15 cellular contexts compared by ENCODE assay signal in genomic region chr12:34406228-34406995, GRCh38.
A peak's percentile ranks its signal among the peaks of the same experiment; 100 is the strongest.
DNase-seq lines count a peak whose midpoint lies in the region; ATAC-seq and TF ChIP-seq lines count a peak whose summit lies in the region.
"Had no signal": no experiment of that assay in that cellular context is flagged by ENCODE, and none has a peak within 500 bp of the region (broad histone marks: within the 10 kb centered on the region; RNA-seq: fewer than 3 reads in every experiment).

No MANE protein-coding gene starts in this region.

- H3K27me3 ChIP-seq in right lobe of liver = no peaks in the 10 kb centered on the region

- no peaks in the 10 kb centered on the region for H3K36me3 Mint-ChIP-seq in central memory CD8-positive, alpha-beta T cell (ENCODE audit: insufficient read depth)
- H3K36me3 Mint-ChIP-seq in type B pancreatic cell = peaks cover 3% of the 10 kb centered on the region

- H3K27ac ChIP-seq in right lobe of liver = no peak overlapping the region
- H3K27ac ChIP-seq: skin epidermis had no signal

- H3K9me3 ChIP-seq in right lobe of liver = peaks cover 0 to 40% (median 0%) of the 10 kb centered on the region in 4 donors

- no peak overlapping the region for H3K27ac Mint-ChIP-seq in central memory CD8-positive, alpha-beta T cell (ENCODE audit: low read depth)
- no peak overlapping the region for H3K27ac Mint-ChIP-seq in type B pancreatic cell
- H3K27ac Mint-ChIP-seq: activated CD8-positive, alpha-beta T cell treated with anti-CD3 and anti-CD28 coated beads for 36 hours; naive B cell; T-helper 1 cell treated with Interleukin-12 subunit alpha and Interleukin-12 subunit beta and Interleukin-4 antibody, amounts not matched to agents 30 μg/mL and 1 μg/mL, for 36 hours had no signal

- no peaks in the 10 kb centered on the region for H3K27me3 Mint-ChIP-seq in central memory CD8-positive, alpha-beta T cell
- H3K27me3 Mint-ChIP-seq in type B pancreatic cell = no peaks in the 10 kb centered on the region
- H3K27me3 Mint-ChIP-seq: activated CD8-positive, alpha-beta T cell treated with anti-CD3 and anti-CD28 coated beads for 36 hours; naive B cell had no signal

- WGBS in right lobe of liver (ENCODE audit: insufficient coverage, low coverage, low lambda C conversion rate, missing lambda C conversion rate) = 49% methylated on average over 8 of the region's 18 CpGs

- TF ChIP-seq CTCF in right lobe of liver (IDR thresholded peaks at IDR 0.05) (no peak), type B pancreatic cell (conservative IDR thresholded peaks at IDR 0.05) (no peak)

- DNase-seq in activated effector memory CD4-positive, alpha-beta T cell treated with anti-CD3 and anti-CD28 coated beads, Interleukin-2, amount 50 U/mL, for 16 hours = peak; percentile 45
- DNase-seq in activated effector memory CD4-positive, alpha-beta T cell treated with Interleukin-2 at 50 U/mL for 16 hours = no peak
- peak; percentile 7 to 8 for DNase-seq in central memory CD8-positive, alpha-beta T cell (ENCODE audit: low spot score in 2 of 2)
- DNase-seq in right lobe of liver (peak; percentile 5 to 24 (median 21)), type B pancreatic cell (ENCODE audit: extremely low spot score, unreplicated experiment) (peak; percentile 39), NCI-H2107 (lab: John Stamatoyannopoulos, UW) (no peak), DMS79 treated with DMSO at 0.1 percent for 48 hours (lab: John Stamatoyannopoulos, UW) (no peak)
- DNase-seq: activated CD8-positive, alpha-beta T cell treated with anti-CD3 and anti-CD28 coated beads for 36 hours; naive B cell; NCI-H1694 treated with DMSO at 0.1 percent for 48 hours; NCI-H524; trophoblast cell had no signal

- H3K4me3 ChIP-seq in right lobe of liver = no peak overlapping the region
- H3K4me3 ChIP-seq: skin epidermis had no signal

- TF ChIP-seq POLR2A in right lobe of liver (IDR thresholded peaks at IDR 0.05) = no peak

- no peak overlapping the region for H3K4me3 Mint-ChIP-seq in central memory CD8-positive, alpha-beta T cell
- no peak overlapping the region for H3K4me3 Mint-ChIP-seq in type B pancreatic cell
- H3K4me3 Mint-ChIP-seq: activated CD8-positive, alpha-beta T cell treated with anti-CD3 and anti-CD28 coated beads for 36 hours; naive B cell; T-helper 1 cell treated with Interleukin-12 subunit alpha and Interleukin-12 subunit beta and Interleukin-4 antibody, amounts not matched to agents 30 μg/mL and 1 μg/mL, for 36 hours had no signal

- no peaks in the 10 kb centered on the region for H3K36me3 ChIP-seq in right lobe of liver

- no peaks in the 10 kb centered on the region for H3K4me1 Mint-ChIP-seq in central memory CD8-positive, alpha-beta T cell
- H3K4me1 Mint-ChIP-seq in type B pancreatic cell (ENCODE audit: unreplicated experiment) = no peaks in the 10 kb centered on the region
- H3K4me1 Mint-ChIP-seq: naive B cell had no signal

- intact Hi-C loops in right lobe of liver (cut with DNase I) = no loop called here

- peaks cover 43% of the 10 kb centered on the region for H3K9me3 Mint-ChIP-seq in central memory CD8-positive, alpha-beta T cell
- H3K9me3 Mint-ChIP-seq in type B pancreatic cell = no peaks in the 10 kb centered on the region

- no peak for ATAC-seq in central memory CD8-positive, alpha-beta T cell (replicated peaks; ENCODE audit: extremely low read depth, poor library complexity, severe bottlenecking)
- ATAC-seq in right lobe of liver (no peak), GM21447 (IDR thresholded peaks at IDR 0.05; ENCODE audit: unreplicated experiment) (no peak)
- ATAC-seq: activated CD8-positive, alpha-beta T cell treated with anti-CD3 and anti-CD28 coated beads for 36 hours had no signal

- no peaks in the 10 kb centered on the region for H3K4me1 ChIP-seq in right lobe of liver

Comparison
In these comparisons a context has a peak if more than half of its experiments do, and no peak if none do; other contexts are left out.
1. DNase-seq: peak in activated effector memory CD4-positive, alpha-beta T cell treated with anti-CD3 and anti-CD28 coated beads, Interleukin-2, amount 50 U/mL, for 16 hours (single experiment), central memory CD8-positive, alpha-beta T cell (2 of 2), right lobe of liver (3 of 3) and type B pancreatic cell (single experiment); none in activated effector memory CD4-positive, alpha-beta T cell treated with Interleukin-2 at 50 U/mL for 16 hours (single experiment), NCI-H2107 (single experiment) and DMS79 treated with DMSO at 0.1 percent for 48 hours (single experiment).